ENCODE assay signal across 19 cellular contexts in the genomic region with DNA sequence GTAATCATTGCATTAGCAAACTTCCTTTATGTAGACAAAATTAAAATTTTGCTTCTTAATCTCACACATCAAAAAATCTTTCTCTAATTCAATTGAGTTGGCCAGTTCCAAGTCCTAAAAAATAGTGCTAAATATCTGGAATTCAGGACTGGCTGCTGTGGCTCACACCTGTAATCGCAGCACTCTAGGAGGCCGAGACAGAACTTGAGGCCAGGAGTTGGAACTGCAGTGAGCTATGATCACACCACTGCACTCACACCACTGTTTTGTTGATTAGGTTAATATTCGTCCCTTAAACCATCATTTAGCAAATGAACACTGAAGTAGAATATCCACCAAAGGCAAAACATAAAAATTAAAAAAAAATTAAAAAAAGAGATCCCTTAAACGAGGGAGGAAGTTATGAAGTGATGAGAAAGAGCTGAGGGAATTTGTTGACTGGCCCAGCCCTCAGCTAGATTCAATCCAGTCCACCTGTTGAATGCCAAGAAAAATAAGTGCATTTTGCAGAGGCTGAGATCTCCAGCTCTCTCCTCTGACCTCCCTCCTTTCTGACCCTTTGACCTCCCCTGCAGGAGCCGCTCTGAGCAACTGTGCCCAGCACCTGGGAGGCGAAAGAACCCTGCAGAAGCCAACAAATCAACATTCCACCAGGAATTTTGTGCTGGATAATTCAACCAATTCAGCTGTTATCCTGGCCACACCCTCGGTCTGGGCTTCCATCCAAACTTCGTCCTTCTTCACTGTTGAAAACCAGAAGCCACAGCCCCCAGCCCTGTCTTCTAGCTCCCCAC.
DNase-seq lines count a peak whose midpoint lies in the region; ATAC-seq and TF ChIP-seq lines count a peak whose summit lies in the region.
"Had no signal": no experiment of that assay in that cellular context is flagged by ENCODE, and none has a peak within 500 bp of the region (broad histone marks: within the 10 kb centered on the region; RNA-seq: fewer than 3 reads in every experiment).

No MANE protein-coding gene starts in this region.

- H3K9me3 ChIP-seq in PC-3 (ENCODE audit: low read length): no peaks in the 10 kb centered on the region
- no peaks in the 10 kb centered on the region for H3K9me3 ChIP-seq in transverse colon
- H3K9me3 ChIP-seq: esophagus squamous epithelium, upper lobe of right lung had no signal

- CTCF ChIA-PET in PC-3 (lab: Charles Lee): no interaction called here

- no peaks in the 10 kb centered on the region for H3F3A ChIP-seq in PC-3 (ENCODE audit: low read length, unreplicated experiment)

- POLR2A ChIA-PET in PC-3 (lab: Charles Lee; ENCODE audit: unreplicated experiment): no interaction called here

- no peaks in the 10 kb centered on the region for H3K36me3 ChIP-seq in PC-3 (ENCODE audit: low read depth, low read length)
- no peaks in the 10 kb centered on the region for H3K36me3 ChIP-seq in transverse colon
- H3K36me3 ChIP-seq: esophagus squamous epithelium, upper lobe of right lung had no signal

- no peaks in the 10 kb centered on the region for H3K9me2 ChIP-seq in PC-3 (replicated peaks; ENCODE audit: low read length)

- 17 to 39% methylated on average over 4 to 8 of the region's 8 CpGs for WGBS in transverse colon (ENCODE audit: low coverage in 1 of 2), 2 donors

- H3K4me3 Mint-ChIP-seq in osteocyte (ENCODE audit: unreplicated experiment): no peak overlapping the region

- H3K36me3 Mint-ChIP-seq in osteocyte (ENCODE audit: unreplicated experiment): no peaks in the 10 kb centered on the region

- in situ Hi-C loops in transverse colon (cut with MboI; ENCODE audit: low pct_ligation_motif_present in 1 of 4, low pct_unique_long_range_greater_than_20kb in 1 of 4, low sequenced_read_pairs in 3 of 4): no loop called here

- no peak for TF ChIP-seq EP300 in transverse colon (IDR thresholded peaks at IDR 0.05; ENCODE audit: low read depth)

- DNase-seq in DMS 273 (lab: John Stamatoyannopoulos, UW; ENCODE audit: unreplicated experiment) (peak; percentile 10), DMS 273 treated with DMSO at 0.1 percent for 48 hours (lab: John Stamatoyannopoulos, UW) (no peak), PC-3 (peak; percentile 2), fibroblast of peridontal ligament (ENCODE audit: extremely low read depth) (peak; percentile 19), osteocyte (ENCODE audit: extremely low spot score, unreplicated experiment) (no peak), transverse colon (no peak), NCI-H69 (lab: John Stamatoyannopoulos, UW) (no peak)
- DNase-seq: activated CD4-positive, alpha-beta T cell treated with anti-CD3 and anti-CD28 coated beads for 4 hours; activated CD8-positive, alpha-beta memory T cell treated with anti-CD3 and anti-CD28 coated beads, Interleukin-2, amount 50 U/mL, for 4 hours; activated naive CD4-positive, alpha-beta T cell treated with Interleukin-2 at 50 U/mL for 16 hours; DMS79 treated with DMSO at 0.1 percent for 48 hours; esophagus squamous epithelium; NCI-H345; stimulated activated naive CD4-positive, alpha-beta T cell; upper lobe of right lung had no signal

- H3K27ac ChIP-seq in PC-3 (ENCODE audit: low read length) (no peak overlapping the region), transverse colon (no peak overlapping the region)
- H3K27ac ChIP-seq: 22Rv1, esophagus squamous epithelium, hepatocyte, upper lobe of right lung had no signal

- H3K27me3 ChIP-seq in PC-3 (ENCODE audit: low read length) (no peaks in the 10 kb centered on the region), transverse colon (no peaks in the 10 kb centered on the region)
- H3K27me3 ChIP-seq: esophagus squamous epithelium, hepatocyte, upper lobe of right lung had no signal

- H3K4me3 ChIP-seq in PC-3 (ENCODE audit: low read length) (no peak overlapping the region), transverse colon (no peak overlapping the region)
- H3K4me3 ChIP-seq: esophagus squamous epithelium, hepatocyte, upper lobe of right lung had no signal

- H2AFZ ChIP-seq in PC-3 (ENCODE audit: low read length): no peak overlapping the region
- H2AFZ ChIP-seq: hepatocyte had no signal

- no peaks in the 10 kb centered on the region for H4K20me1 ChIP-seq in PC-3 (ENCODE audit: low read length)

- intact Hi-C loops in PC-3 (cut with micrococcal nuclease): no loop called here
- intact Hi-C loops in transverse colon (cut with DNase I; ENCODE audit: low total_unique reads): no loop called here

- H3K9me3 Mint-ChIP-seq in osteocyte (ENCODE audit: unreplicated experiment): no peaks in the 10 kb centered on the region

- no peak for TF ChIP-seq POLR2A in transverse colon (IDR thresholded peaks at IDR 0.05)

- no peak for TF ChIP-seq CTCF in PC-3 (conservative IDR thresholded peaks at IDR 0.05; ENCODE audit: low read depth, low read length)
- TF ChIP-seq CTCF in osteocyte (IDR thresholded peaks at IDR 0.05): no peak
- no peak for TF ChIP-seq CTCF in transverse colon (IDR thresholded peaks at IDR 0.05)

- H3K4me1 Mint-ChIP-seq in osteocyte (ENCODE audit: unreplicated experiment): peaks cover 20% of the 10 kb centered on the region

- H3K27me3 Mint-ChIP-seq in osteocyte (ENCODE audit: unreplicated experiment): no peaks in the 10 kb centered on the region

- no peaks in the 10 kb centered on the region for H3K79me2 ChIP-seq in PC-3 (ENCODE audit: low read length)
- H3K79me2 ChIP-seq: hepatocyte had no signal

- no peak for ATAC-seq in PC-3
- no peak for ATAC-seq in HG02678 (IDR thresholded peaks at IDR 0.05; ENCODE audit: unreplicated experiment)
- ATAC-seq: left colon, upper lobe of right lung had no signal

- no peak overlapping the region for H3K4me2 ChIP-seq in PC-3 (ENCODE audit: low read length)
- H3K4me2 ChIP-seq: hepatocyte had no signal

- H3K9ac ChIP-seq in PC-3 (ENCODE audit: low read length): no peak overlapping the region

- peak overlapping the region; percentile 46 for H3K27ac Mint-ChIP-seq in osteocyte (ENCODE audit: unreplicated experiment)

- no TSS peak for BruUV-seq in PC-3 (replicated peaks; lab: Mats Ljungman, UMichigan)

- H3K4me1 ChIP-seq in PC-3 (ENCODE audit: insufficient read depth, low read length): peaks cover 7% of the 10 kb centered on the region; the same call in 1 of the 2 replicates
- H3K4me1 ChIP-seq in transverse colon: no peaks in the 10 kb centered on the region
- H3K4me1 ChIP-seq: esophagus squamous epithelium, upper lobe of right lung had no signal

Comparison
In these comparisons a context has a peak if more than half of its experiments do, and no peak if none do; other contexts are left out.
1. DNase-seq: peak in DMS 273 (single experiment), PC-3 (single experiment) and fibroblast of peridontal ligament (single experiment); none in DMS 273 treated with DMSO at 0.1 percent for 48 hours (single experiment), osteocyte (single experiment), transverse colon (single experiment) and NCI-H69 (single experiment).